ENCODE assay signal across 11 cellular contexts in genomic region chr22:45290410-45290936, GRCh38. TPM values are rescaled to one million over a fixed set of nuclear protein-coding genes. Genes with fewer than 3 reads are reported as not detected.
DNase-seq lines count a peak whose midpoint lies in the region; ATAC-seq and TF ChIP-seq lines count a peak whose summit lies in the region.
"Had no signal": no experiment of that assay in that cellular context is flagged by ENCODE, and none has a peak within 500 bp of the region (broad histone marks: within the 10 kb centered on the region; RNA-seq: fewer than 3 reads in every experiment).

No MANE protein-coding gene starts in this region.

- in situ Hi-C loops in Caki2 (cut with HindIII; ENCODE audit: low pct_unique_long_range_greater_than_20kb, low sequenced_read_pairs), result no loop called here
- in situ Hi-C loops in brain microvascular endothelial cell (cut with HindIII; ENCODE audit: low pct_ligation_motif_present, low sequenced_read_pairs), result no loop called here

- intact Hi-C loops in mucosa of descending colon (cut with DNase I, micrococcal nuclease), result no loop called here

- peaks cover 5% of the 10 kb centered on the region for H3K4me1 ChIP-seq in mucosa of descending colon (ENCODE audit: low read depth)

- POLR2A ChIA-PET in activated CD4-positive, alpha-beta T cell treated with anti-CD3 and anti-CD28 coated beads, Interleukin-2, amount 10 ng/mL, durations not matched to agents 7 days and 5 days (lab: Charles Lee), result no interaction called here

- H3K36me3 Mint-ChIP-seq in activated CD4-positive, alpha-beta T cell treated with anti-CD3 and anti-CD28 coated beads, Interleukin-2, amount 10 ng/mL, durations not matched to agents 7 days and 5 days (ENCODE audit: low read depth), result no peaks in the 10 kb centered on the region
- H3K36me3 Mint-ChIP-seq: activated naive CD8-positive, alpha-beta T cell treated with anti-CD3 and anti-CD28 coated beads, Interleukin-2, amount 10 ng/mL, durations not matched to agents 7 days and 5 days had no signal

- CTCF ChIA-PET in activated CD4-positive, alpha-beta T cell treated with anti-CD3 and anti-CD28 coated beads, Interleukin-2, amount 10 ng/mL, durations not matched to agents 7 days and 5 days (lab: Charles Lee), result no interaction called here

- no peak overlapping the region for H3K27ac Mint-ChIP-seq in activated CD4-positive, alpha-beta T cell treated with anti-CD3 and anti-CD28 coated beads, Interleukin-2, amount 10 ng/mL, durations not matched to agents 7 days and 5 days
- H3K27ac Mint-ChIP-seq: activated naive CD8-positive, alpha-beta T cell treated with anti-CD3 and anti-CD28 coated beads, Interleukin-2, amount 10 ng/mL, durations not matched to agents 7 days and 5 days; T-helper 17 cell had no signal

- DNase-seq in Caki2 (ENCODE audit: low read depth) (peak; percentile 86), MV-4-11 (lab: John Stamatoyannopoulos, UW) (peak; percentile 90), brain microvascular endothelial cell (peak; percentile 76), mucosa of descending colon (peak in 2 of 3 donors; percentile 68 to 70), NK-92 (lab: John Stamatoyannopoulos, UW; ENCODE audit: unreplicated experiment) (no peak), Kasumi-1 (lab: John Stamatoyannopoulos, UW) (no peak), HuH-7 (ENCODE audit: low spot score) (no peak)
- DNase-seq in activated CD4-positive, alpha-beta T cell treated with anti-CD3 and anti-CD28 coated beads, Interleukin-2, amount 10 ng/mL, durations not matched to agents 7 days and 5 days, result no peak
- DNase-seq: activated naive CD8-positive, alpha-beta T cell treated with anti-CD3 and anti-CD28 coated beads, Interleukin-2, amount 10 ng/mL, durations not matched to agents 7 days and 5 days; T-helper 17 cell had no signal

- no peaks in the 10 kb centered on the region for H3K9me3 ChIP-seq in mucosa of descending colon

- H3K27ac ChIP-seq in brain microvascular endothelial cell, result no peak overlapping the region

- H3K4me3 ChIP-seq in brain microvascular endothelial cell (ENCODE audit: low read depth, low read length), result no peak overlapping the region
- no peak overlapping the region for H3K4me3 ChIP-seq in mucosa of descending colon
- H3K4me3 ChIP-seq: GM12878 had no signal

- H3K36me3 ChIP-seq in brain microvascular endothelial cell (replicated peaks) (no peaks in the 10 kb centered on the region), mucosa of descending colon (ENCODE audit: low read depth) (no peaks in the 10 kb centered on the region)

- TF ChIP-seq CTCF in brain microvascular endothelial cell (IDR thresholded peaks at IDR 0.05; ENCODE audit: low read depth, low read length, missing control alignments), result no peak
- TF ChIP-seq CTCF in mucosa of descending colon (IDR thresholded peaks at IDR 0.05), result no peak

- peaks cover 2% of the 10 kb centered on the region for H3K4me1 Mint-ChIP-seq in activated CD4-positive, alpha-beta T cell treated with anti-CD3 and anti-CD28 coated beads, Interleukin-2, amount 10 ng/mL, durations not matched to agents 7 days and 5 days
- H3K4me1 Mint-ChIP-seq: activated naive CD8-positive, alpha-beta T cell treated with anti-CD3 and anti-CD28 coated beads, Interleukin-2, amount 10 ng/mL, durations not matched to agents 7 days and 5 days; T-helper 17 cell had no signal

- no peaks in the 10 kb centered on the region for H3K9me3 Mint-ChIP-seq in activated CD4-positive, alpha-beta T cell treated with anti-CD3 and anti-CD28 coated beads, Interleukin-2, amount 10 ng/mL, durations not matched to agents 7 days and 5 days
- H3K9me3 Mint-ChIP-seq: activated naive CD8-positive, alpha-beta T cell treated with anti-CD3 and anti-CD28 coated beads, Interleukin-2, amount 10 ng/mL, durations not matched to agents 7 days and 5 days had no signal

- peaks cover 7% of the 10 kb centered on the region for H3K27me3 ChIP-seq in brain microvascular endothelial cell (replicated peaks)

- peak; percentile 72 for ATAC-seq in mucosa of descending colon
- ATAC-seq: GM12878, T-helper 17 cell had no signal

- H3K27me3 Mint-ChIP-seq in activated CD4-positive, alpha-beta T cell treated with anti-CD3 and anti-CD28 coated beads, Interleukin-2, amount 10 ng/mL, durations not matched to agents 7 days and 5 days, result peaks cover 7% of the 10 kb centered on the region

- no peak overlapping the region for H3K4me3 Mint-ChIP-seq in activated CD4-positive, alpha-beta T cell treated with anti-CD3 and anti-CD28 coated beads, Interleukin-2, amount 10 ng/mL, durations not matched to agents 7 days and 5 days
- H3K4me3 Mint-ChIP-seq: activated naive CD8-positive, alpha-beta T cell treated with anti-CD3 and anti-CD28 coated beads, Interleukin-2, amount 10 ng/mL, durations not matched to agents 7 days and 5 days; T-helper 17 cell had no signal

RNA-seq across cellular contexts. Expression of gene UPK3A, which starts 5.7 kb away (rescaled TPM):
- total RNA-seq in Caki2 (2014; rRNA removed; shearing (Covaris generic); ENCODE audit: low replicate concordance), result 2.1 and 5.9 TPM in 2 replicates
- total RNA-seq in mucosa of descending colon, result under 1 TPM in 1 of 3 donors, not detected in 2; 0.67 TPM
- not detected for total RNA-seq in activated CD4-positive, alpha-beta T cell treated with anti-CD3 and anti-CD28 coated beads, Interleukin-2, amount 10 ng/mL, durations not matched to agents 7 days and 5 days
- total RNA-seq: activated naive CD8-positive, alpha-beta T cell treated with anti-CD3 and anti-CD28 coated beads, Interleukin-2, amount 10 ng/mL, durations not matched to agents 7 days and 5 days; GM12878 had no signal

RNA-seq across cellular contexts. Expression of gene FAM118A, which starts 19.3 kb away (rescaled TPM):
- 14.6 and 35.8 TPM in 2 replicates for total RNA-seq in Caki2 (2014; rRNA removed; shearing (Covaris generic); ENCODE audit: low replicate concordance)
- total RNA-seq in mucosa of descending colon, result 10 to 100 TPM; 50.1 to 86.0 (median 55.1) TPM
- total RNA-seq in activated CD4-positive, alpha-beta T cell treated with anti-CD3 and anti-CD28 coated beads, Interleukin-2, amount 10 ng/mL, durations not matched to agents 7 days and 5 days, result 10 to 100 TPM; 35.6 to 37.0 TPM

RNA-seq across cellular contexts. Expression of gene KIAA0930, which starts 49.8 kb away (rescaled TPM):
- 102 and 131 TPM in 2 replicates for total RNA-seq in Caki2 (2014; rRNA removed; shearing (Covaris generic); ENCODE audit: low replicate concordance)
- total RNA-seq in mucosa of descending colon, result 10 to 100 TPM; 32.7 to 62.4 (median 37.7) TPM
- 10 to 100 TPM; 13.3 to 17.8 TPM for total RNA-seq in activated CD4-positive, alpha-beta T cell treated with anti-CD3 and anti-CD28 coated beads, Interleukin-2, amount 10 ng/mL, durations not matched to agents 7 days and 5 days

Comparison
In these comparisons a context has a peak if more than half of its experiments do, and no peak if none do; other contexts are left out.
1. DNase-seq: peak in Caki2 (single experiment), MV-4-11 (single experiment), brain microvascular endothelial cell (single experiment) and mucosa of descending colon (2 of 3); none in NK-92 (single experiment), Kasumi-1 (0 of 2), HuH-7 (single experiment) and activated CD4-positive, alpha-beta T cell treated with anti-CD3 and anti-CD28 coated beads, Interleukin-2, amount 10 ng/mL, durations not matched to agents 7 days and 5 days (single experiment).